10 cellular contexts compared by ENCODE assay signal in genomic region chr2:85843543-85843942, GRCh38. TPM values are rescaled to one million over a fixed set of nuclear protein-coding genes. Genes with fewer than 3 reads are reported as not detected.
DNase-seq lines count a peak whose midpoint lies in the region; ATAC-seq and TF ChIP-seq lines count a peak whose summit lies in the region.
"Had no signal": no experiment of that assay in that cellular context is flagged by ENCODE, and none has a peak within 500 bp of the region (broad histone marks: within the 10 kb centered on the region; RNA-seq: fewer than 3 reads in every experiment).

No MANE protein-coding gene starts in this region.

- no peak overlapping the region for H3K4me3 Mint-ChIP-seq in stimulated activated memory B cell treated with anti-CD40 and anti-IgM and Interleukin-4, amounts not matched to agents 10 μg/mL and 1 μg/mL and 100 μg/mL, for 72 hours
- H3K4me3 Mint-ChIP-seq: activated naive CD8-positive, alpha-beta T cell treated with anti-CD3 and anti-CD28 coated beads, Interleukin-2, amount 10 ng/mL, durations not matched to agents 7 days and 5 days had no signal

- H3K9me3 Mint-ChIP-seq in stimulated activated memory B cell treated with anti-CD40 and anti-IgM and Interleukin-4, amounts not matched to agents 10 μg/mL and 1 μg/mL and 100 μg/mL, for 72 hours, result peaks cover 5% of the 10 kb centered on the region

- H3K27ac ChIP-seq in SJCRH30, result no peak overlapping the region
- no peak overlapping the region for H3K27ac ChIP-seq in effector memory CD4-positive, alpha-beta T cell (ENCODE audit: insufficient read depth, low read length, poor library complexity, severe bottlenecking)

- H3K27me3 Mint-ChIP-seq in stimulated activated memory B cell treated with anti-CD40 and anti-IgM and Interleukin-4, amounts not matched to agents 10 μg/mL and 1 μg/mL and 100 μg/mL, for 72 hours, result no peaks in the 10 kb centered on the region
- H3K27me3 Mint-ChIP-seq: activated naive CD8-positive, alpha-beta T cell treated with anti-CD3 and anti-CD28 coated beads, Interleukin-2, amount 10 ng/mL, durations not matched to agents 7 days and 5 days had no signal

- H3K4me3 ChIP-seq in SJCRH30 (no peak overlapping the region), fibroblast of villous mesenchyme (ENCODE audit: low read depth, low read length) (no peak overlapping the region)
- H3K4me3 ChIP-seq in effector memory CD4-positive, alpha-beta T cell (ENCODE audit: insufficient read depth, low read depth, low read length, poor library complexity, severe bottlenecking), result no peak overlapping the region

- H3K27ac Mint-ChIP-seq in stimulated activated memory B cell treated with anti-CD40 and anti-IgM and Interleukin-4, amounts not matched to agents 10 μg/mL and 1 μg/mL and 100 μg/mL, for 72 hours, result no peak overlapping the region
- H3K27ac Mint-ChIP-seq: activated naive CD8-positive, alpha-beta T cell treated with anti-CD3 and anti-CD28 coated beads, Interleukin-2, amount 10 ng/mL, durations not matched to agents 7 days and 5 days had no signal

- H3K36me3 Mint-ChIP-seq in stimulated activated memory B cell treated with anti-CD40 and anti-IgM and Interleukin-4, amounts not matched to agents 10 μg/mL and 1 μg/mL and 100 μg/mL, for 72 hours, result peaks cover 72% of the 10 kb centered on the region

- peaks cover 39% of the 10 kb centered on the region for H3K4me1 Mint-ChIP-seq in stimulated activated memory B cell treated with anti-CD40 and anti-IgM and Interleukin-4, amounts not matched to agents 10 μg/mL and 1 μg/mL and 100 μg/mL, for 72 hours

- peak; percentile 46 for TF ChIP-seq CTCF in fibroblast of villous mesenchyme (IDR thresholded peaks at IDR 0.05; ENCODE audit: insufficient read depth, low read depth, low read length)

- H3K27me3 ChIP-seq in SJCRH30, result no peaks in the 10 kb centered on the region
- no peaks in the 10 kb centered on the region for H3K27me3 ChIP-seq in effector memory CD4-positive, alpha-beta T cell (replicated peaks; ENCODE audit: control insufficient read depth, insufficient read depth, low read length, poor library complexity, severe bottlenecking)

- ATAC-seq in GM18870 (IDR thresholded peaks at IDR 0.05; ENCODE audit: unreplicated experiment), result no peak
- ATAC-seq in stimulated activated memory B cell treated with anti-CD40 and anti-IgM and Interleukin-4, amounts not matched to agents 10 μg/mL and 1 μg/mL and 100 μg/mL, for 72 hours, result no peak

- DNase-seq in stimulated activated naive CD4-positive, alpha-beta T cell treated with Interleukin-2 at 50 U/mL for 16 hours (lab: John Stamatoyannopoulos, UW), result peak; percentile 20
- no peak for DNase-seq in stimulated activated naive CD4-positive, alpha-beta T cell (lab: John Stamatoyannopoulos, UW)
- DNase-seq in SJCRH30, result peak; percentile 32 to 57
- DNase-seq in fibroblast of villous mesenchyme (ENCODE audit: low read depth), result no peak
- no peak for DNase-seq in effector memory CD4-positive, alpha-beta T cell
- no peak for DNase-seq in cerebellar nuclear complex (lab: John Stamatoyannopoulos, UW)
- DNase-seq: activated naive CD8-positive, alpha-beta T cell treated with anti-CD3 and anti-CD28 coated beads, Interleukin-2, amount 10 ng/mL, durations not matched to agents 7 days and 5 days; KG1 had no signal

- no peaks in the 10 kb centered on the region for H3K9me3 ChIP-seq in SJCRH30 (replicated peaks)
- H3K9me3 ChIP-seq in effector memory CD4-positive, alpha-beta T cell (ENCODE audit: control insufficient read depth, low read length), result no peaks in the 10 kb centered on the region

- H3K36me3 ChIP-seq in SJCRH30, result peaks cover 81% of the 10 kb centered on the region
- peaks cover 23% of the 10 kb centered on the region for H3K36me3 ChIP-seq in effector memory CD4-positive, alpha-beta T cell (ENCODE audit: control insufficient read depth, insufficient read depth, low read length)

- no peaks in the 10 kb centered on the region for H3K4me1 ChIP-seq in SJCRH30
- no peaks in the 10 kb centered on the region for H3K4me1 ChIP-seq in effector memory CD4-positive, alpha-beta T cell (ENCODE audit: control insufficient read depth, insufficient read depth, low read length, poor library complexity, severe bottlenecking)

RNA-seq across cellular contexts. Expression of gene ST3GAL5, which starts 45.2 kb away (rescaled TPM):
- 94.5 and 110 TPM in 2 replicates for total RNA-seq in SJCRH30 (2014; rRNA removed; shearing (Covaris generic))
- total RNA-seq in fibroblast of villous mesenchyme, result 25.8 and 27.6 TPM in 2 replicates

Comparison
In these comparisons a context has a peak if more than half of its experiments do, and no peak if none do; other contexts are left out.
1. DNase-seq: peak in stimulated activated naive CD4-positive, alpha-beta T cell treated with Interleukin-2 at 50 U/mL for 16 hours (single experiment) and SJCRH30 (2 of 2); none in stimulated activated naive CD4-positive, alpha-beta T cell (0 of 6), fibroblast of villous mesenchyme (single experiment), effector memory CD4-positive, alpha-beta T cell (0 of 3) and cerebellar nuclear complex (0 of 2).